9 cellular contexts compared by ENCODE assay signal in genomic region chr11:62505112-62505783, GRCh38. TPM values are rescaled to one million over a fixed set of nuclear protein-coding genes. Genes with fewer than 3 reads are reported as not detected.
DNase-seq lines count a peak whose midpoint lies in the region; TF ChIP-seq lines count a peak whose summit lies in the region.
"Had no signal": no experiment of that assay in that cellular context is flagged by ENCODE, and none has a peak within 500 bp of the region (broad histone marks: within the 10 kb centered on the region; RNA-seq: fewer than 3 reads in every experiment).

No MANE protein-coding gene starts in this region.

- H3K27ac ChIP-seq in colonic mucosa, result peak overlapping the region; percentile 60
- H3K27ac ChIP-seq in tibial artery, result peak overlapping the region; percentile 34 to 48
- no peak overlapping the region for H3K27ac ChIP-seq in SJCRH30

- H3K4me1 ChIP-seq in colonic mucosa, result peaks cover 5% of the 10 kb centered on the region
- peaks cover 0 to 74% (median 37%) of the 10 kb centered on the region in 4 donors for H3K4me1 ChIP-seq in tibial artery
- no peaks in the 10 kb centered on the region; the same call in 1 of the 2 replicates for H3K4me1 ChIP-seq in SJCRH30

- TF ChIP-seq CTCF in colonic mucosa (IDR thresholded peaks at IDR 0.05) (no peak), tibial artery (IDR thresholded peaks at IDR 0.05) (no peak)

- H3K9me3 ChIP-seq in colonic mucosa (no peaks in the 10 kb centered on the region), tibial artery (no peaks in the 10 kb centered on the region), SJCRH30 (replicated peaks) (no peaks in the 10 kb centered on the region)

- H3K9ac ChIP-seq in colonic mucosa (ENCODE audit: low read depth in 2 of 2, low read length in 2 of 2), result peak overlapping the region; percentile 7 to 37

- no peaks in the 10 kb centered on the region for H3K36me3 ChIP-seq in colonic mucosa
- H3K36me3 ChIP-seq in tibial artery, result no peaks in the 10 kb centered on the region
- no peaks in the 10 kb centered on the region for H3K36me3 ChIP-seq in SJCRH30

- DNase-seq in NAMALWA (ENCODE audit: low spot score) (peak; percentile 14), colonic mucosa (peak; percentile 87), iPS-NIHi7 (ENCODE audit: extremely low spot score) (peak; percentile 77), tibial artery (peak in 1 of 2 donors; percentile 35), SKM-1 (lab: John Stamatoyannopoulos, UW; ENCODE audit: unreplicated experiment) (no peak), SJCRH30 (no peak)
- DNase-seq in stimulated activated CD4-positive, alpha-beta T cell treated with anti-CD3 and anti-CD28 coated beads, Interleukin-4, amount 100 ng/mL, for 1 hour, result no peak
- DNase-seq: activated naive CD4-positive, alpha-beta T cell treated with anti-CD3 and anti-CD28 coated beads, Interleukin-2, amount 50 U/mL, for 16 hours; NCI-H2171 treated with DMSO at 0.1 percent for 48 hours had no signal

- intact Hi-C loops in colonic mucosa (cut with DNase I), result no loop called here
- intact Hi-C loops in tibial artery (cut with DNase I; ENCODE audit: low total_unique reads), result loop anchor here (5.0 kb wide), 1 partner anchor 37 kb away; no protein-coding TSS in a partner anchor

- H3K4me3 ChIP-seq in colonic mucosa (peak overlapping the region; percentile 8), tibial artery (peak overlapping the region; percentile 45 to 48), SJCRH30 (no peak overlapping the region)

- H3K27me3 ChIP-seq in colonic mucosa (no peaks in the 10 kb centered on the region), tibial artery (no peaks in the 10 kb centered on the region), SJCRH30 (0 out of 2 replicates have a peak, but pooled peaks cover 6% of the 10 kb centered on the region)

RNA-seq across cellular contexts. Expression of gene AHNAK, which starts 41.4 kb away (rescaled TPM):
- total RNA-seq in colonic mucosa, result 100 to 1,000 TPM; 458 to 631 TPM
- 10.3 and 10.9 TPM in 2 replicates for total RNA-seq in SJCRH30 (2014; rRNA removed; shearing (Covaris generic))

Comparison
In these comparisons a context has a peak if more than half of its experiments do, and no peak if none do; other contexts are left out.
1. DNase-seq: peak in NAMALWA (single experiment), colonic mucosa (single experiment) and iPS-NIHi7 (single experiment); none in SKM-1 (single experiment), SJCRH30 (0 of 2) and stimulated activated CD4-positive, alpha-beta T cell treated with anti-CD3 and anti-CD28 coated beads, Interleukin-4, amount 100 ng/mL, for 1 hour (single experiment).
2. RNA of gene AHNAK, which starts 41.4 kb away (total RNA-seq): 458 to 631 TPM in colonic mucosa; 10.3 to 10.9 TPM in SJCRH30; every median in the first group is over 10 times any median in the second.